Comparison of ENCODE assay signal across 1 cellular context in genomic region chr11:34339149-34340064, GRCh38.
TF ChIP-seq lines count a peak whose summit lies in the region.

No MANE protein-coding gene starts in this region.

TF ChIP-seq in GM23338, 12 proteins besides CTCF, POLR2A, EP300 and RAD21 (continued from another document):
- TF ChIP-seq ETS1 (IDR thresholded peaks at IDR 0.05) (no peak), ZNF462 (CRISPR knock-in tag; IDR thresholded peaks at IDR 0.05) (no peak), JUNB (IDR thresholded peaks at IDR 0.05; ENCODE audit: unreplicated experiment) (no peak), EZH2 (IDR thresholded peaks at IDR 0.05; ENCODE audit: low read depth, unreplicated experiment) (no peak), CREB1 (CRISPR knock-in tag; IDR thresholded peaks at IDR 0.05; ENCODE audit: low read depth) (no peak), STAT1 (IDR thresholded peaks at IDR 0.05; ENCODE audit: unreplicated experiment) (no peak)
